In genomic region chr12:52440821-52441319, GRCh38 we compare ENCODE assay signal across 13 cellular contexts. TPM values are rescaled to one million over a fixed set of nuclear protein-coding genes. Genes with fewer than 3 reads are reported as not detected.
DNase-seq lines count a peak whose midpoint lies in the region; ATAC-seq and TF ChIP-seq lines count a peak whose summit lies in the region.
"Had no signal": no experiment of that assay in that cellular context is flagged by ENCODE, and none has a peak within 500 bp of the region (broad histone marks: within the 10 kb centered on the region; RNA-seq: fewer than 3 reads in every experiment).

No MANE protein-coding gene starts in this region.

- DNase-seq in AG20443 (ENCODE audit: low spot score) (peak; percentile 67), brain microvascular endothelial cell (peak; percentile 41), mesenchymal stem cell (peak; percentile 17), putamen (ENCODE audit: low spot score) (no peak)
- DNase-seq in activated effector memory CD4-positive, alpha-beta T cell treated with anti-CD3 and anti-CD28 coated beads, Interleukin-2, amount 50 U/mL, for 16 hours: no peak
- DNase-seq in stimulated activated naive CD8-positive, alpha-beta T cell treated with anti-CD3 and anti-CD28 coated beads, Interleukin-15, amount 100 ng/mL, for 72 hours: no peak
- DNase-seq: activated CD4-positive, alpha-beta T cell treated with anti-CD3 and anti-CD28 coated beads, Interleukin-2, amount 50 U/mL, for 48 hours; activated effector memory CD4-positive, alpha-beta T cell treated with Interleukin-2 at 50 U/mL for 16 hours; cerebellar nuclear complex; sigmoid colon had no signal

- no peak overlapping the region for H3K18ac ChIP-seq in mesenchymal stem cell (ENCODE audit: low read depth in 1 of 2, low read length in 2 of 2)

- TF ChIP-seq CTCF in HEK293 (tag by site-specific recombination; IDR thresholded peaks at IDR 0.05) (no peak), brain microvascular endothelial cell (IDR thresholded peaks at IDR 0.05; ENCODE audit: low read depth, low read length, missing control alignments) (no peak)

- 91% methylated on average over 5 of the region's 5 CpGs for WGBS in mesenchymal stem cell

- no peaks in the 10 kb centered on the region for H3K36me3 ChIP-seq in HEK293 (ENCODE audit: control insufficient read depth in 2 of 2, insufficient read depth in 1 of 2, low read length in 2 of 2)
- H3K36me3 ChIP-seq in brain microvascular endothelial cell (replicated peaks): no peaks in the 10 kb centered on the region
- H3K36me3 ChIP-seq in mesenchymal stem cell (ENCODE audit: control insufficient read depth in 1 of 2, insufficient read depth in 2 of 2, low read depth in 1 of 2, low read length in 2 of 2): no peaks in the 10 kb centered on the region
- H3K36me3 ChIP-seq: sigmoid colon had no signal

- no peak overlapping the region for H2AK5ac ChIP-seq in mesenchymal stem cell (ENCODE audit: low read length, severe bottlenecking)

- no peak overlapping the region for H3K23ac ChIP-seq in mesenchymal stem cell (ENCODE audit: low read length in 2 of 2)

- no peak for ATAC-seq in GM21737 (IDR thresholded peaks at IDR 0.05; ENCODE audit: unreplicated experiment)
- ATAC-seq in stimulated activated naive CD8-positive, alpha-beta T cell treated with anti-CD3 and anti-CD28 coated beads, Interleukin-15, amount 100 ng/mL, for 72 hours: no peak
- ATAC-seq: Panc1 had no signal

- H2BK120ac ChIP-seq in mesenchymal stem cell (ENCODE audit: low read depth, low read length): no peak overlapping the region

- no peaks in the 10 kb centered on the region for H3K4me1 Mint-ChIP-seq in stimulated activated naive CD8-positive, alpha-beta T cell treated with anti-CD3 and anti-CD28 coated beads, Interleukin-15, amount 100 ng/mL, for 72 hours

- CTCF ChIA-PET in HEK293 (lab: Yijun Ruan, JAX): interaction anchor here (0.8 to 1.5 kb wide), 4 partner anchors 14 to 439 kb away, joined by 3 to 4 read pairs (median 3); no protein-coding TSS in a partner anchor

- no peaks in the 10 kb centered on the region for H3K9me3 ChIP-seq in HEK293 (ENCODE audit: control insufficient read depth, insufficient read depth, low read depth, low read length)
- H3K9me3 ChIP-seq in mesenchymal stem cell (ENCODE audit: control insufficient read depth, low read length): no peaks in the 10 kb centered on the region
- H3K9me3 ChIP-seq: sigmoid colon had no signal

- H2BK5ac ChIP-seq in mesenchymal stem cell (ENCODE audit: low read depth, low read length, poor library complexity, severe bottlenecking): no peak overlapping the region

- no peak overlapping the region for H4K91ac ChIP-seq in mesenchymal stem cell (ENCODE audit: low read length)

- H3K14ac ChIP-seq in mesenchymal stem cell (ENCODE audit: low read length in 2 of 2): no peak overlapping the region

- no peaks in the 10 kb centered on the region for H3K4me1 ChIP-seq in HEK293 (ENCODE audit: control insufficient read depth, insufficient read depth, low read length)
- no peaks in the 10 kb centered on the region for H3K4me1 ChIP-seq in mesenchymal stem cell (ENCODE audit: control insufficient read depth, insufficient read depth, low read depth, low read length)

- no peak overlapping the region for H3K27ac Mint-ChIP-seq in stimulated activated naive CD8-positive, alpha-beta T cell treated with anti-CD3 and anti-CD28 coated beads, Interleukin-15, amount 100 ng/mL, for 72 hours

- H3K79me1 ChIP-seq in mesenchymal stem cell (replicated peaks; ENCODE audit: low read length, poor library complexity, severe bottlenecking): no peaks in the 10 kb centered on the region

- no peak overlapping the region for H3K4me3 Mint-ChIP-seq in stimulated activated naive CD8-positive, alpha-beta T cell treated with anti-CD3 and anti-CD28 coated beads, Interleukin-15, amount 100 ng/mL, for 72 hours

- POLR2A ChIA-PET in HEK293 (lab: Yijun Ruan, JAX): no interaction called here

- no peak overlapping the region for H2BK12ac ChIP-seq in mesenchymal stem cell (ENCODE audit: low read length in 2 of 2)

- H3K9ac ChIP-seq in mesenchymal stem cell (ENCODE audit: low read length): peak overlapping the region; percentile 6

- H3K9me3 Mint-ChIP-seq in stimulated activated naive CD8-positive, alpha-beta T cell treated with anti-CD3 and anti-CD28 coated beads, Interleukin-15, amount 100 ng/mL, for 72 hours: no peaks in the 10 kb centered on the region

- peaks cover 35% of the 10 kb centered on the region for H3K27me3 Mint-ChIP-seq in stimulated activated naive CD8-positive, alpha-beta T cell treated with anti-CD3 and anti-CD28 coated beads, Interleukin-15, amount 100 ng/mL, for 72 hours

- no peaks in the 10 kb centered on the region for H3K27me3 ChIP-seq in brain microvascular endothelial cell (replicated peaks)
- H3K27me3 ChIP-seq in mesenchymal stem cell (ENCODE audit: control insufficient read depth in 1 of 2, insufficient read depth in 1 of 2, low read length in 2 of 2): peaks cover 23 to 27% of the 10 kb centered on the region in 2 experiments
- H3K27me3 ChIP-seq: sigmoid colon had no signal

- H3K4ac ChIP-seq in mesenchymal stem cell (ENCODE audit: low read depth in 1 of 2, low read length in 2 of 2): no peak overlapping the region

- no peak overlapping the region for H3K4me3 ChIP-seq in HEK293 (ENCODE audit: low read depth, low read length)
- H3K4me3 ChIP-seq in brain microvascular endothelial cell (ENCODE audit: low read depth, low read length): no peak overlapping the region
- no peak overlapping the region for H3K4me3 ChIP-seq in mesenchymal stem cell (ENCODE audit: insufficient read depth in 1 of 2, low read depth in 1 of 2, low read length in 2 of 2)
- H3K4me3 ChIP-seq: sigmoid colon had no signal

- H3K4me2 ChIP-seq in mesenchymal stem cell (ENCODE audit: low read length, poor library complexity, severe bottlenecking): no peak overlapping the region

- in situ Hi-C loops in brain microvascular endothelial cell (cut with HindIII; ENCODE audit: low pct_ligation_motif_present, low sequenced_read_pairs): no loop called here

- H3K27ac ChIP-seq in HEK293 (ENCODE audit: extremely low read depth, low read depth, low read length) (no peak overlapping the region), brain microvascular endothelial cell (no peak overlapping the region), mesenchymal stem cell (ENCODE audit: low read length, poor library complexity, severe bottlenecking) (no peak overlapping the region)

- H4K8ac ChIP-seq in mesenchymal stem cell (ENCODE audit: low read length): no peak overlapping the region

- H2AFZ ChIP-seq in mesenchymal stem cell (ENCODE audit: low read depth, low read length): no peak overlapping the region

- no peak overlapping the region for H2BK15ac ChIP-seq in mesenchymal stem cell (ENCODE audit: low read depth, poor library complexity, severe bottlenecking)

TF ChIP-seq in HEK293, 187 proteins besides CTCF, POLR2A, EP300 and RAD21:
- peak; percentile 42; the same call in 1 of the 2 replicates for TF ChIP-seq ZNF629 (tag by site-specific recombination; IDR thresholded peaks at IDR 0.05)
- no peak for TF ChIP-seq SALL2 (tag by site-specific recombination; IDR thresholded peaks at IDR 0.05; ENCODE audit: borderline replicate concordance)
- no peak for TF ChIP-seq ZNF404 (tag by site-specific recombination; IDR thresholded peaks at IDR 0.05)
- TF ChIP-seq, protein P1, sequence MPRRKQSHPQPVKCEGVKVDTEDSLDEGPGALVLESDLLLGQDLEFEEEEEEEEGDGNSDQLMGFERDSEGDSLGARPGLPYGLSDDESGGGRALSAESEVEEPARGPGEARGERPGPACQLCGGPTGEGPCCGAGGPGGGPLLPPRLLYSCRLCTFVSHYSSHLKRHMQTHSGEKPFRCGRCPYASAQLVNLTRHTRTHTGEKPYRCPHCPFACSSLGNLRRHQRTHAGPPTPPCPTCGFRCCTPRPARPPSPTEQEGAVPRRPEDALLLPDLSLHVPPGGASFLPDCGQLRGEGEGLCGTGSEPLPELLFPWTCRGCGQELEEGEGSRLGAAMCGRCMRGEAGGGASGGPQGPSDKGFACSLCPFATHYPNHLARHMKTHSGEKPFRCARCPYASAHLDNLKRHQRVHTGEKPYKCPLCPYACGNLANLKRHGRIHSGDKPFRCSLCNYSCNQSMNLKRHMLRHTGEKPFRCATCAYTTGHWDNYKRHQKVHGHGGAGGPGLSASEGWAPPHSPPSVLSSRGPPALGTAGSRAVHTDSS (tag by site-specific recombination; IDR thresholded peaks at IDR 0.05): peak; percentile 47; the same call in 1 of the 2 replicates
- no peak for TF ChIP-seq ZBTB1 (tag by site-specific recombination; IDR thresholded peaks at IDR 0.05)

RNA-seq across cellular contexts. Expression of gene KRT75, which starts 6.7 kb away (rescaled TPM):
- not detected for polyA plus RNA-seq in mesenchymal stem cell (2013, experiment 1 of 2)
- polyA plus RNA-seq in mesenchymal stem cell (2013, experiment 2 of 2): not detected

RNA-seq across cellular contexts. Expression of gene KRT6B, which starts 11.1 kb away (rescaled TPM):
- polyA plus RNA-seq in mesenchymal stem cell (2013, experiment 1 of 2): not detected
- not detected for polyA plus RNA-seq in mesenchymal stem cell (2013, experiment 2 of 2)

RNA-seq across cellular contexts. Expression of gene KRT6C, which starts 32.7 kb away (rescaled TPM):
- not detected for polyA plus RNA-seq in mesenchymal stem cell (2013, experiment 1 of 2)
- not detected for polyA plus RNA-seq in mesenchymal stem cell (2013, experiment 2 of 2)

RNA-seq across cellular contexts. Expression of gene KRT82, which starts 34.7 kb away (rescaled TPM):
- polyA plus RNA-seq in mesenchymal stem cell (2013, experiment 1 of 2): not detected
- not detected for polyA plus RNA-seq in mesenchymal stem cell (2013, experiment 2 of 2)

RNA-seq across cellular contexts. Expression of gene KRT6A, which starts 52.2 kb away (rescaled TPM):
- polyA plus RNA-seq in mesenchymal stem cell (2013, experiment 1 of 2): not detected
- not detected for polyA plus RNA-seq in mesenchymal stem cell (2013, experiment 2 of 2)

Comparison
In these comparisons a context has a peak if more than half of its experiments do, and no peak if none do; other contexts are left out.
1. DNase-seq: peak in AG20443 (single experiment), brain microvascular endothelial cell (single experiment) and mesenchymal stem cell (single experiment); none in activated effector memory CD4-positive, alpha-beta T cell treated with anti-CD3 and anti-CD28 coated beads, Interleukin-2, amount 50 U/mL, for 16 hours (single experiment), putamen (single experiment) and stimulated activated naive CD8-positive, alpha-beta T cell treated with anti-CD3 and anti-CD28 coated beads, Interleukin-15, amount 100 ng/mL, for 72 hours (0 of 2).